11 cellular contexts compared by ENCODE assay signal in the genomic region with DNA sequence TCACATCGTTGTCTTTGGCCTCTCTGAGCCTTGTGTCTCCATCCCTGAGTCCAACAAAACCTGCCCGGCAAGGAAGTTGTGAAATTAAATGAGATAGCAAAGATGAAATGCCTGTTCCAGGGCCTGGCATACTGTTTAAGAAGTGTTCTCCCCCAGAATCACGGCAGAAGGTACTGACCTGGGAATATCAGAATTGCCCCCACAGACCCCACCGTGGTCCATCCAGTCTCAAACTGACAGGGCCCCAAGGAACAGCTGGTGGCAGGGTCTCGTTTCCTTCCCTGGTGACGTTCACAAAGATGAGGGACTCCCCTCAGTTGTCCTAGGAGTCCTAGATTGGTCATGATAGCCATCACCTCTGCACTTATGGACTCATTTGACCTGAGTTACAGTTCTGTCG. TPM values are rescaled to one million over a fixed set of nuclear protein-coding genes. Genes with fewer than 3 reads are reported as not detected.
DNase-seq lines count a peak whose midpoint lies in the region; ATAC-seq and TF ChIP-seq lines count a peak whose summit lies in the region.
"Had no signal": no experiment of that assay in that cellular context is flagged by ENCODE, and none has a peak within 500 bp of the region (broad histone marks: within the 10 kb centered on the region; RNA-seq: fewer than 3 reads in every experiment).

No MANE protein-coding gene starts in this region.

- peaks cover 28 to 53% (median 39%) of the 10 kb centered on the region in 4 donors for H3K4me1 Mint-ChIP-seq in CD4-positive, alpha-beta memory T cell
- peaks cover 13 to 55% (median 48%) of the 10 kb centered on the region in 7 donors for H3K4me1 Mint-ChIP-seq in naive thymus-derived CD4-positive, alpha-beta T cell

- POLR2A ChIA-PET in CD4-positive, alpha-beta memory T cell (lab: Charles Lee; ENCODE audit: partially characterized antibody) = no interaction called here
- POLR2A ChIA-PET in naive thymus-derived CD4-positive, alpha-beta T cell (lab: Charles Lee) = no interaction called here

- H3K27ac Mint-ChIP-seq in CD4-positive, alpha-beta memory T cell = peak overlapping the region; percentile 32 to 95 (median 84)
- peak overlapping the region in 2 of 9 donors; percentile 82 to 88 for H3K27ac Mint-ChIP-seq in naive thymus-derived CD4-positive, alpha-beta T cell

- H3K9me3 ChIP-seq in CD4-positive, alpha-beta memory T cell (ENCODE audit: control insufficient read depth in 1 of 2, low read length in 2 of 2) = no peaks in the 10 kb centered on the region
- H3K9me3 ChIP-seq in colonic mucosa (no peaks in the 10 kb centered on the region), gastroesophageal sphincter (no peaks in the 10 kb centered on the region)
- no peaks in the 10 kb centered on the region for H3K9me3 ChIP-seq in naive thymus-derived CD4-positive, alpha-beta T cell (ENCODE audit: control insufficient read depth in 2 of 3, low read length in 3 of 3)

- CTCF ChIA-PET in CD4-positive, alpha-beta memory T cell (lab: Charles Lee; ENCODE audit: partially characterized antibody) = interaction anchor here (1.9 kb wide), 1 partner anchor 38 kb away, joined by 9 read pairs; no protein-coding TSS in a partner anchor
- CTCF ChIA-PET in naive thymus-derived CD4-positive, alpha-beta T cell (lab: Charles Lee) = no interaction called here

- H3K27me3 Mint-ChIP-seq in CD4-positive, alpha-beta memory T cell = no peaks in the 10 kb centered on the region
- peaks cover 0 to 35% (median 10%) of the 10 kb centered on the region in 5 donors for H3K27me3 Mint-ChIP-seq in naive thymus-derived CD4-positive, alpha-beta T cell

- TF ChIP-seq CTCF in KMS-11 (conservative IDR thresholded peaks at IDR 0.05; ENCODE audit: low read depth, low read length) (no peak), colonic mucosa (IDR thresholded peaks at IDR 0.05) (no peak), gastroesophageal sphincter (IDR thresholded peaks at IDR 0.05) (no peak)

- H3K79me2 ChIP-seq in KMS-11 (ENCODE audit: insufficient read depth, low read depth) = peaks cover 5% of the 10 kb centered on the region; the same call in 1 of the 2 replicates

- no peak for DNase-seq in CD4-positive, alpha-beta memory T cell
- DNase-seq in colonic mucosa = peak; percentile 14
- DNase-seq in naive thymus-derived CD4-positive, alpha-beta T cell = peak in 1 of 9 donors; percentile 16
- DNase-seq: amniotic stem cell, Kasumi-1, NCI-H526 treated with DMSO at 0.1 percent for 48 hours had no signal

- H3K4me3 Mint-ChIP-seq in CD4-positive, alpha-beta memory T cell = peak overlapping the region; percentile 90 to 94 (median 92)
- H3K4me3 Mint-ChIP-seq in naive thymus-derived CD4-positive, alpha-beta T cell = peak overlapping the region in 9 of 10 donors; percentile 87 to 95 (median 92)

- H3K4me2 ChIP-seq in KMS-11 = peak overlapping the region; percentile 64

- peaks cover 9% of the 10 kb centered on the region for H3K27me3 ChIP-seq in CD4-positive, alpha-beta memory T cell (ENCODE audit: insufficient read depth, low read length)
- H3K27me3 ChIP-seq in KMS-11 (ENCODE audit: insufficient read depth, low read depth) (no peaks in the 10 kb centered on the region), colonic mucosa (no peaks in the 10 kb centered on the region), gastroesophageal sphincter (no peaks in the 10 kb centered on the region)
- H3K27me3 ChIP-seq in naive thymus-derived CD4-positive, alpha-beta T cell (ENCODE audit: control insufficient read depth in 2 of 2, insufficient read depth in 2 of 2, low read length in 2 of 2) = no peaks in the 10 kb centered on the region

- H4K20me1 ChIP-seq in KMS-11 (ENCODE audit: insufficient read depth) = no peaks in the 10 kb centered on the region

- H3K4me3 ChIP-seq in CD4-positive, alpha-beta memory T cell (ENCODE audit: low read length in 2 of 2) = no peak overlapping the region
- no peak overlapping the region for H3K4me3 ChIP-seq in KMS-11 (IDR thresholded peaks at IDR 0.05; ENCODE audit: insufficient read depth, low read depth, low read length)
- no peak overlapping the region for H3K4me3 ChIP-seq in colonic mucosa
- H3K4me3 ChIP-seq in naive thymus-derived CD4-positive, alpha-beta T cell (ENCODE audit: low read length) = no peak overlapping the region
- H3K4me3 ChIP-seq in gastroesophageal sphincter = peak overlapping the region in 1 of 2 donors; percentile 77

- TF ChIP-seq POLR2A in gastroesophageal sphincter (IDR thresholded peaks at IDR 0.05) = no peak

- H2AFZ ChIP-seq in KMS-11 (ENCODE audit: low read depth) = no peak overlapping the region

- no peak for ATAC-seq in naive thymus-derived CD4-positive, alpha-beta T cell
- ATAC-seq in gastroesophageal sphincter (no peak), GM21619 (IDR thresholded peaks at IDR 0.05; ENCODE audit: unreplicated experiment) (no peak), GM18858 (IDR thresholded peaks at IDR 0.05; ENCODE audit: unreplicated experiment) (no peak), GM21737 (IDR thresholded peaks at IDR 0.05; ENCODE audit: unreplicated experiment) (no peak)

- peaks cover 3 to 7% of the 10 kb centered on the region in 2 donors for H3K36me3 Mint-ChIP-seq in CD4-positive, alpha-beta memory T cell
- peaks cover 2 to 16% (median 5%) of the 10 kb centered on the region in 5 donors for H3K36me3 Mint-ChIP-seq in naive thymus-derived CD4-positive, alpha-beta T cell

- no peak for TF ChIP-seq EP300 in gastroesophageal sphincter (IDR thresholded peaks at IDR 0.05)

- H3K9me3 Mint-ChIP-seq in CD4-positive, alpha-beta memory T cell = no peaks in the 10 kb centered on the region
- peaks cover 0 to 3% (median 0%) of the 10 kb centered on the region in 11 donors for H3K9me3 Mint-ChIP-seq in naive thymus-derived CD4-positive, alpha-beta T cell

- WGBS in gastroesophageal sphincter (ENCODE audit: low coverage in 1 of 2), 2 donors = 63 to 66% methylated on average over 3 of the region's 7 CpGs

- no peak overlapping the region for H3K9ac ChIP-seq in KMS-11
- no peak overlapping the region for H3K9ac ChIP-seq in colonic mucosa (ENCODE audit: low read depth in 2 of 2, low read length in 2 of 2)

- peaks cover 21% of the 10 kb centered on the region for H3K4me1 ChIP-seq in CD4-positive, alpha-beta memory T cell (ENCODE audit: insufficient read depth, low read length)
- H3K4me1 ChIP-seq in KMS-11 (ENCODE audit: low read depth, poor library complexity, severe bottlenecking) (peaks cover 4% of the 10 kb centered on the region), colonic mucosa (peaks cover 3% of the 10 kb centered on the region), gastroesophageal sphincter (peaks cover 0 to 49% (median 16%) of the 10 kb centered on the region in 3 donors)
- peaks cover 13 to 14% of the 10 kb centered on the region in 2 donors for H3K4me1 ChIP-seq in naive thymus-derived CD4-positive, alpha-beta T cell (ENCODE audit: control insufficient read depth in 2 of 2, insufficient read depth in 2 of 2, low read length in 2 of 2)

- no peaks in the 10 kb centered on the region for H3K36me3 ChIP-seq in CD4-positive, alpha-beta memory T cell (ENCODE audit: insufficient read depth, low read length)
- H3K36me3 ChIP-seq in KMS-11 (ENCODE audit: insufficient read depth) (no peaks in the 10 kb centered on the region), colonic mucosa (no peaks in the 10 kb centered on the region), gastroesophageal sphincter (no peaks in the 10 kb centered on the region)
- no peaks in the 10 kb centered on the region for H3K36me3 ChIP-seq in naive thymus-derived CD4-positive, alpha-beta T cell (ENCODE audit: control insufficient read depth in 2 of 3, insufficient read depth in 3 of 3, low read length in 3 of 3)

- no peak overlapping the region for H3K27ac ChIP-seq in CD4-positive, alpha-beta memory T cell (ENCODE audit: low read depth, low read length)
- H3K27ac ChIP-seq in KMS-11 = no peak overlapping the region
- H3K27ac ChIP-seq in colonic mucosa = no peak overlapping the region
- H3K27ac ChIP-seq in naive thymus-derived CD4-positive, alpha-beta T cell (ENCODE audit: low read depth, low read length) = no peak overlapping the region
- no peak overlapping the region for H3K27ac ChIP-seq in gastroesophageal sphincter

- intact Hi-C loops in CD4-positive, alpha-beta memory T cell (cut with micrococcal nuclease) = loop anchor here (10.0 kb wide), 1 partner anchor 583 kb away; the partner anchor contains the start of gene CD82
- intact Hi-C loops in colonic mucosa (cut with DNase I) = no loop called here
- intact Hi-C loops in naive thymus-derived CD4-positive, alpha-beta T cell (cut with micrococcal nuclease) = loop anchor here in 1 of 2 donors (5.0 to 10.0 kb wide), 3 partner anchors 581 to 1463 kb away; partner anchors contain the start of genes CD82 and HSD17B12

RNA-seq across cellular contexts. Expression of gene PRDM11, which starts 1.8 kb away (rescaled TPM):
- 1 to 10 TPM; 8.0 to 8.5 TPM for total RNA-seq in CD4-positive, alpha-beta memory T cell
- under 1 TPM; 0.30 to 0.85 TPM for polyA plus RNA-seq in CD4-positive, alpha-beta memory T cell
- total RNA-seq in colonic mucosa (1 to 10 TPM; 4.1 to 8.3 TPM), gastroesophageal sphincter (10 to 100 TPM; 26.4 to 57.2 (median 29.6) TPM)
- total RNA-seq in naive thymus-derived CD4-positive, alpha-beta T cell = 1 to 10 TPM; 2.2 to 8.8 (median 6.4) TPM
- polyA plus RNA-seq in naive thymus-derived CD4-positive, alpha-beta T cell = 1 to 10 TPM in 1 of 2 donors, under 1 TPM in 1; 0.44 to 1.1 TPM
